In genomic region chr16:901149-901548, GRCh38 we compare ENCODE assay signal across 12 cellular contexts.
DNase-seq lines count a peak whose midpoint lies in the region; ATAC-seq and TF ChIP-seq lines count a peak whose summit lies in the region.
"Had no signal": no experiment of that assay in that cellular context is flagged by ENCODE, and none has a peak within 500 bp of the region (broad histone marks: within the 10 kb centered on the region; RNA-seq: fewer than 3 reads in every experiment).

No MANE protein-coding gene starts in this region.

- no peak overlapping the region for H3K4me3 Mint-ChIP-seq in GM23338
- H3K4me3 Mint-ChIP-seq: CD8-positive, alpha-beta memory T cell had no signal

- peaks cover 8% of the 10 kb centered on the region for H3K36me3 Mint-ChIP-seq in GM23338 (ENCODE audit: low read depth)

- H2AFZ ChIP-seq in GM23338, result no peak overlapping the region

- peaks cover 13% of the 10 kb centered on the region for H3K9me3 Mint-ChIP-seq in GM23338
- H3K9me3 Mint-ChIP-seq: CD8-positive, alpha-beta memory T cell had no signal

- H3K27me3 ChIP-seq in BE2C (no peaks in the 10 kb centered on the region), GM23338 (ENCODE audit: insufficient read depth) (no peaks in the 10 kb centered on the region), RWPE2 (ENCODE audit: insufficient read depth, poor library complexity, severe bottlenecking) (no peaks in the 10 kb centered on the region), lower lobe of right lung (ENCODE audit: low read depth) (no peaks in the 10 kb centered on the region)
- H3K27me3 ChIP-seq: BLaER1 had no signal

- H3K27ac ChIP-seq in GM23338 (ENCODE audit: low read depth) (no peak overlapping the region), RWPE2 (ENCODE audit: poor library complexity, severe bottlenecking) (no peak overlapping the region), lower lobe of right lung (no peak overlapping the region)
- H3K27ac ChIP-seq: BLaER1 had no signal

- TF ChIP-seq CTCF in BE2C (IDR thresholded peaks at IDR 0.05; ENCODE audit: low read depth, low read length), result no peak
- TF ChIP-seq CTCF in GM23338 (conservative IDR thresholded peaks at IDR 0.05; ENCODE audit: low read depth in 2 of 2), result no peak; a peak in 1 of 4 replicates
- TF ChIP-seq CTCF in RWPE2 (IDR thresholded peaks at IDR 0.05; ENCODE audit: poor library complexity, severe bottlenecking), result no peak
- no peak for TF ChIP-seq CTCF in lower lobe of right lung (IDR thresholded peaks at IDR 0.05)

- DNase-seq in BE2C (peak; percentile 2), GM23338 (ENCODE audit: low spot score) (no peak), RWPE2 (ENCODE audit: low spot score) (peak; percentile 15), lower lobe of right lung (peak; percentile 17), NCI-H128 (lab: John Stamatoyannopoulos, UW; ENCODE audit: unreplicated experiment) (no peak), A172 (ENCODE audit: low spot score) (no peak)
- DNase-seq: Caco-2, DMS53, GF-D8 had no signal

- H3K9me3 ChIP-seq in BE2C, result no peaks in the 10 kb centered on the region
- no peaks in the 10 kb centered on the region for H3K9me3 ChIP-seq in RWPE2 (ENCODE audit: severe bottlenecking)
- no peaks in the 10 kb centered on the region for H3K9me3 ChIP-seq in lower lobe of right lung
- H3K9me3 ChIP-seq: Caco-2 had no signal

- no peaks in the 10 kb centered on the region for H3K9me2 ChIP-seq in GM23338 (ENCODE audit: insufficient read depth)

- no peak overlapping the region for H3K4me3 ChIP-seq in BE2C (ENCODE audit: low read depth, low read length)
- no peak overlapping the region for H3K4me3 ChIP-seq in GM23338
- H3K4me3 ChIP-seq in RWPE2 (ENCODE audit: severe bottlenecking), result no peak overlapping the region
- no peak overlapping the region for H3K4me3 ChIP-seq in lower lobe of right lung
- H3K4me3 ChIP-seq: BLaER1 had no signal

- 0 out of 2 replicates have a peak overlapping the region, but pooled peaks have one; percentile 15 for H3K27ac Mint-ChIP-seq in GM23338

- intact Hi-C loops in lower lobe of right lung (cut with DNase I), result no loop called here

- ATAC-seq in GM23338 (peak; percentile 65), RWPE2 (ENCODE audit: low read depth) (no peak), lower lobe of right lung (no peak), HG03196 (IDR thresholded peaks at IDR 0.05; ENCODE audit: unreplicated experiment) (no peak)

- no peaks in the 10 kb centered on the region; the same call in 1 of the 2 replicates for H4K20me1 ChIP-seq in GM23338 (replicated peaks; ENCODE audit: insufficient read depth)
- H4K20me1 ChIP-seq: BLaER1 had no signal

- peaks cover 5% of the 10 kb centered on the region; the same call in 1 of the 3 replicates for H3K4me1 Mint-ChIP-seq in GM23338

- H3F3A ChIP-seq in GM23338 (replicated peaks; ENCODE audit: low read depth), result no peaks in the 10 kb centered on the region

- H3K79me2 ChIP-seq in GM23338 (replicated peaks; ENCODE audit: insufficient read depth), result no peaks in the 10 kb centered on the region

- H3K36me3 ChIP-seq in BE2C (no peaks in the 10 kb centered on the region), GM23338 (ENCODE audit: insufficient read depth) (no peaks in the 10 kb centered on the region), RWPE2 (ENCODE audit: low read depth) (no peaks in the 10 kb centered on the region), lower lobe of right lung (peaks cover 12% of the 10 kb centered on the region)

- H3K4me1 ChIP-seq in BE2C, result peaks cover 16% of the 10 kb centered on the region
- no peaks in the 10 kb centered on the region for H3K4me1 ChIP-seq in GM23338 (ENCODE audit: insufficient read depth)
- no peaks in the 10 kb centered on the region for H3K4me1 ChIP-seq in RWPE2 (ENCODE audit: insufficient read depth, poor library complexity, severe bottlenecking)
- H3K4me1 ChIP-seq in lower lobe of right lung, result no peaks in the 10 kb centered on the region
- H3K4me1 ChIP-seq: Caco-2 had no signal

- peaks cover 8% of the 10 kb centered on the region for H3K27me3 Mint-ChIP-seq in GM23338 (ENCODE audit: insufficient read depth, low read depth, poor library complexity)
- H3K27me3 Mint-ChIP-seq: CD8-positive, alpha-beta memory T cell had no signal

- no peak overlapping the region for H3K4me2 ChIP-seq in GM23338
- H3K4me2 ChIP-seq: BLaER1 had no signal

TF ChIP-seq in GM23338, 12 proteins besides CTCF, POLR2A, EP300 and RAD21 (continues in another document):
- TF ChIP-seq ZNF331 (CRISPR knock-in tag; IDR thresholded peaks at IDR 0.05; ENCODE audit: low read depth), result no peak
- TF ChIP-seq POLR2AphosphoS5 (IDR thresholded peaks at IDR 0.05; ENCODE audit: low read depth), result no peak
- TF ChIP-seq CREB1 (CRISPR knock-in tag; IDR thresholded peaks at IDR 0.05; ENCODE audit: low read depth), result no peak
- no peak for TF ChIP-seq NANOG (IDR thresholded peaks at IDR 0.05; ENCODE audit: borderline replicate concordance)
- no peak for TF ChIP-seq REST (IDR thresholded peaks at IDR 0.05; ENCODE audit: unreplicated experiment)
- no peak for TF ChIP-seq ZNF114 (CRISPR knock-in tag; IDR thresholded peaks at IDR 0.05)
- no peak for TF ChIP-seq STAT1 (IDR thresholded peaks at IDR 0.05; ENCODE audit: unreplicated experiment)

Comparison
In these comparisons a context has a peak if more than half of its experiments do, and no peak if none do; other contexts are left out.
1. DNase-seq: peak in BE2C (single experiment), RWPE2 (single experiment) and lower lobe of right lung (single experiment); none in GM23338 (single experiment), NCI-H128 (single experiment) and A172 (single experiment).